28 cellular contexts compared by ENCODE assay signal in genomic region chr2:33528551-33528950, GRCh38. TPM values are rescaled to one million over a fixed set of nuclear protein-coding genes. Genes with fewer than 3 reads are reported as not detected.
DNase-seq lines count a peak whose midpoint lies in the region; ATAC-seq, FAIRE-seq and TF ChIP-seq lines count a peak whose summit lies in the region.
"Had no signal": no experiment of that assay in that cellular context is flagged by ENCODE, and none has a peak within 500 bp of the region (broad histone marks: within the 10 kb centered on the region; RNA-seq: fewer than 3 reads in every experiment).

No MANE protein-coding gene starts in this region.

- peak overlapping the region; percentile 83 for H2BK120ac ChIP-seq in IMR-90 (ENCODE audit: low read depth, low read length)

- H3K9ac ChIP-seq in IMR-90 (ENCODE audit: low read depth, low read length) (no peak overlapping the region), OCI-LY3 (ENCODE audit: low read length) (peak overlapping the region; percentile 53)
- H3K9ac ChIP-seq: GM23248 had no signal

- peak overlapping the region; percentile 71; the same call in 1 of the 2 replicates for H3K18ac ChIP-seq in IMR-90 (ENCODE audit: low read depth, low read length)

- intact Hi-C loops in IMR-90 (cut with micrococcal nuclease) (no loop called here), gastrocnemius medialis (cut with DNase I; ENCODE audit: low total_unique reads) (no loop called here)

- H3K36me3 ChIP-seq in IMR-90 (ENCODE audit: control insufficient read depth, insufficient read depth, low read length) = no peaks in the 10 kb centered on the region
- H3K36me3 ChIP-seq in OCI-LY3 (replicated peaks; ENCODE audit: low read depth, low read length) = peaks cover 75% of the 10 kb centered on the region
- H3K36me3 ChIP-seq in gastrocnemius medialis = no peaks in the 10 kb centered on the region
- H3K36me3 ChIP-seq: breast epithelium, tibial artery had no signal

- peak overlapping the region; percentile 31; the same call in 1 of the 2 replicates for H3K23ac ChIP-seq in IMR-90 (ENCODE audit: low read depth, low read length)

- dilution Hi-C loops in IMR-90 (cut with HindIII; ENCODE audit: low sequenced_read_pairs, unreplicated experiment) = no loop called here

- H2BK15ac ChIP-seq in IMR-90 (ENCODE audit: low read depth, low read length) = peak overlapping the region; percentile 87; the same call in 1 of the 3 replicates

- peak overlapping the region; percentile 79; the same call in 1 of the 2 replicates for H4K5ac ChIP-seq in IMR-90 (ENCODE audit: low read depth, low read length)

- H2BK5ac ChIP-seq in IMR-90 (ENCODE audit: low read depth, low read length, poor library complexity, severe bottlenecking) = no peak overlapping the region

- no CpG with 5 or more reads among the region's 2 CpGs for WGBS in IMR-90 (ENCODE audit: extremely low coverage in 2 of 2, insufficient read length in 1 of 2), 2 experiments

- no peak overlapping the region for H3K27ac ChIP-seq in IMR-90 (ENCODE audit: insufficient read depth, low read length)
- H3K27ac ChIP-seq in OCI-LY3 (ENCODE audit: low read length) = peak overlapping the region; percentile 98
- H3K27ac ChIP-seq in gastrocnemius medialis = no peak overlapping the region
- no peak overlapping the region for H3K27ac ChIP-seq in substantia nigra (ENCODE audit: low read depth, low read length, poor library complexity, severe bottlenecking)
- H3K27ac ChIP-seq: breast epithelium, GM23248, right atrium auricular region, SK-N-MC, tibial artery, VCaP had no signal

- H3K79me2 ChIP-seq in OCI-LY3 (ENCODE audit: low read length) = peaks cover 42% of the 10 kb centered on the region

- H2AK9ac ChIP-seq in IMR-90 (replicated peaks; ENCODE audit: low read depth, low read length, poor library complexity) = no peak overlapping the region

- DNase-seq in GM12891 (ENCODE audit: insufficient read length, low spot score) = no peak
- no peak for DNase-seq in IMR-90
- DNase-seq in germinal center (ENCODE audit: low spot score) = peak; percentile 15
- no peak for DNase-seq in NCI-H1105 (lab: John Stamatoyannopoulos, UW)
- no peak for DNase-seq in gastrocnemius medialis
- no peak for DNase-seq in substantia nigra (lab: John Stamatoyannopoulos, UW)
- DNase-seq: activated CD4-positive, alpha-beta T cell treated with anti-CD3 and anti-CD28 coated beads for 48 hours; activated effector memory CD4-positive, alpha-beta T cell treated with anti-CD3 and anti-CD28 coated beads, Interleukin-2, amount 50 U/mL, for 16 hours; activated T-cell treated with anti-CD3 and anti-CD28 coated beads, Interleukin-2, amount 50 U/mL, for 1 hour; CD8-positive, alpha-beta T cell; DMS 273 treated with DMSO at 0.1 percent for 48 hours; GM23248; KG1; NCI-H2029; NCI-H510A treated with DMSO at 0.1 percent for 48 hours; PC-3; posterior cingulate gyrus; stimulated activated CD4-positive, alpha-beta T cell treated with anti-CD3 and anti-CD28 coated beads, Interleukin-2, amount 100 ng/mL, for 24 hours; stimulated activated CD8-positive, alpha-beta memory T cell treated with anti-CD3 and anti-CD28 coated beads, Interleukin-4, amount 100 ng/mL, for 48 hours; tibial artery had no signal

- H2AK5ac ChIP-seq in IMR-90 (ENCODE audit: low read depth, low read length) = peak overlapping the region; percentile 80

- peak; percentile 13 for FAIRE-seq in GM12891 (lab: Jason Lieb, UNC)
- FAIRE-seq: frontal cortex had no signal

- peak overlapping the region; percentile 52; the same call in 1 of the 2 replicates for H3K14ac ChIP-seq in IMR-90 (replicated peaks; ENCODE audit: low read depth, low read length)

- H4K20me1 ChIP-seq in IMR-90 (ENCODE audit: insufficient read depth, low read length) = no peaks in the 10 kb centered on the region
- H4K20me1 ChIP-seq in OCI-LY3 (ENCODE audit: insufficient read depth, low read length) = no peaks in the 10 kb centered on the region

- peak overlapping the region; percentile 79 for H3K4ac ChIP-seq in IMR-90 (ENCODE audit: low read depth, low read length)

- TF ChIP-seq CTCF in IMR-90 (conservative IDR thresholded peaks at IDR 0.05; ENCODE audit: low read depth, low read length) (no peak), OCI-LY3 (IDR thresholded peaks at IDR 0.05; ENCODE audit: low read depth, low read length) (no peak), gastrocnemius medialis (IDR thresholded peaks at IDR 0.05 in 4 of 5, conservative IDR thresholded peaks at IDR 0.05 in 1 of 5) (no peak)

- POLR2A ChIA-PET in IMR-90 (lab: Charles Lee; ENCODE audit: unreplicated experiment) = no interaction called here

- peak overlapping the region; percentile 71 for H4K91ac ChIP-seq in IMR-90 (ENCODE audit: insufficient read depth, low read depth, low read length)

- H3K79me1 ChIP-seq in IMR-90 (ENCODE audit: low read depth in 1 of 2, low read length in 2 of 2) = no peaks in the 10 kb centered on the region

- H3K9me3 ChIP-seq in IMR-90 (ENCODE audit: control insufficient read depth, insufficient read depth, low read length) = no peaks in the 10 kb centered on the region
- H3K9me3 ChIP-seq in OCI-LY3 (ENCODE audit: insufficient read depth, low read length) = no peaks in the 10 kb centered on the region
- no peaks in the 10 kb centered on the region for H3K9me3 ChIP-seq in gastrocnemius medialis
- H3K9me3 ChIP-seq: breast epithelium, right atrium auricular region, tibial artery had no signal

- H3K4me2 ChIP-seq in IMR-90 (ENCODE audit: low read depth, low read length) = no peak overlapping the region
- peak overlapping the region; percentile 32 for H3K4me2 ChIP-seq in OCI-LY3 (ENCODE audit: low read length)
- H3K4me2 ChIP-seq: smooth muscle cell had no signal

- no peak overlapping the region for H3K56ac ChIP-seq in IMR-90 (ENCODE audit: extremely low read depth, insufficient read depth, low read length)

- TF ChIP-seq RAD21 in IMR-90 (IDR thresholded peaks at IDR 0.05; ENCODE audit: low read length) = no peak

- H4K8ac ChIP-seq in IMR-90 (ENCODE audit: low read depth in 2 of 2, low read length in 2 of 2) = no peak overlapping the region

- ATAC-seq in IMR-90 (ENCODE audit: low read depth) = no peak
- ATAC-seq in gastrocnemius medialis = no peak
- ATAC-seq in GM19351 (IDR thresholded peaks at IDR 0.05; ENCODE audit: unreplicated experiment) = no peak
- ATAC-seq: CD8-positive, alpha-beta T cell; PC-3 had no signal

- H3K27me3 ChIP-seq in IMR-90 (ENCODE audit: control insufficient read depth, insufficient read depth, low read length) = no peaks in the 10 kb centered on the region
- no peaks in the 10 kb centered on the region for H3K27me3 ChIP-seq in OCI-LY3 (ENCODE audit: low read depth, low read length)
- H3K27me3 ChIP-seq in gastrocnemius medialis = no peaks in the 10 kb centered on the region
- H3K27me3 ChIP-seq: breast epithelium, right atrium auricular region, tibial artery had no signal

- H3K4me3 ChIP-seq in IMR-90 (ENCODE audit: insufficient read depth, low read depth, low read length) (no peak overlapping the region), OCI-LY3 (ENCODE audit: low read length) (no peak overlapping the region), gastrocnemius medialis (no peak overlapping the region)
- H3K4me3 ChIP-seq: breast epithelium, GM23248, right atrium auricular region, SK-N-MC, smooth muscle cell, tibial artery had no signal

- BruUV-seq in IMR-90 (replicated peaks; lab: Mats Ljungman, UMichigan) = no TSS peak

- no peak for TF ChIP-seq POLR2A in GM12891 (IDR thresholded peaks at IDR 0.05; ENCODE audit: low read depth, low read length)
- no peak for TF ChIP-seq POLR2A in IMR-90 (IDR thresholded peaks at IDR 0.05; ENCODE audit: low read depth, low read length)
- TF ChIP-seq POLR2A in gastrocnemius medialis (IDR thresholded peaks at IDR 0.05) = no peak

- H2BK20ac ChIP-seq in IMR-90 (ENCODE audit: low read depth, low read length) = peak overlapping the region; percentile 72

- peaks cover 11% of the 10 kb centered on the region for H3K4me1 ChIP-seq in IMR-90 (ENCODE audit: control insufficient read depth, insufficient read depth, low read length)
- peaks cover 78% of the 10 kb centered on the region for H3K4me1 ChIP-seq in OCI-LY3 (ENCODE audit: low read length)
- H3K4me1 ChIP-seq in gastrocnemius medialis = peaks cover 0 to 26% of the 10 kb centered on the region in 2 donors
- H3K4me1 ChIP-seq: breast epithelium had no signal

- CTCF ChIA-PET in IMR-90 (lab: Yijun Ruan, JAX) = interaction anchor here (0.6 kb wide), 1 partner anchor 138 kb away, joined by 3 read pairs; no protein-coding TSS in a partner anchor

- peaks cover 6% of the 10 kb centered on the region; the same call in 1 of the 2 replicates for H3K9me1 ChIP-seq in IMR-90 (ENCODE audit: insufficient read depth, low read length)

- in situ Hi-C loops in IMR-90 (cut with MboI; ENCODE audit: low sequenced_read_pairs) = no loop called here
- in situ Hi-C loops in gastrocnemius medialis (cut with MboI; ENCODE audit: low sequenced_read_pairs in 4 of 4) = no loop called here

- H2AFZ ChIP-seq in IMR-90 (replicated peaks; ENCODE audit: low read length, poor library complexity) = no peak overlapping the region
- H2AFZ ChIP-seq in OCI-LY3 (ENCODE audit: low read depth, low read length) = no peak overlapping the region
- H2AFZ ChIP-seq: GM23248 had no signal

TF ChIP-seq in GM12891, 5 proteins besides CTCF, POLR2A, EP300 and RAD21:
- TF ChIP-seq SPI1 (IDR thresholded peaks at IDR 0.05; ENCODE audit: low read depth, low read length) (peak; percentile 68), TAF1 (IDR thresholded peaks at IDR 0.05; ENCODE audit: low read depth, low read length) (no peak)

TF ChIP-seq in IMR-90, 13 proteins besides CTCF, POLR2A, EP300 and RAD21 (continues in another document):
- TF ChIP-seq NFE2L2 (IDR thresholded peaks at IDR 0.05; ENCODE audit: low read depth, low read length) (no peak), MXI1 (IDR thresholded peaks at IDR 0.05; ENCODE audit: borderline replicate concordance, low read depth, low read length) (no peak), CEBPB (IDR thresholded peaks at IDR 0.05; ENCODE audit: low read depth, low read length) (no peak), RFX5 (IDR thresholded peaks at IDR 0.05; ENCODE audit: low read depth, low read length) (no peak), RCOR1 (IDR thresholded peaks at IDR 0.05; ENCODE audit: insufficient replicate concordance, low read length) (no peak), SMC3 (IDR thresholded peaks at IDR 0.05; ENCODE audit: low read depth, low read length) (no peak), USF2 (IDR thresholded peaks at IDR 0.05; ENCODE audit: low read depth, low read length) (no peak)

RNA-seq across cellular contexts. Expression of gene RASGRP3, which starts 52.1 kb away (rescaled TPM):
- 104 TPM for polyA plus RNA-seq in GM12891 (2012; ENCODE audit: low read depth, missing spikeins)
- 2.5 and 3.0 TPM in 2 replicates for total RNA-seq in IMR-90 (2012; rRNA removed)
- 0.87 and 1.7 TPM in 2 replicates for polyA plus RNA-seq in IMR-90 (2012; rRNA removed)
- 0.42 and 0.52 TPM in 2 replicates for polyA plus RNA-seq in IMR-90 (2012; cell fraction: cytosol; rRNA removed)
- polyA plus RNA-seq in IMR-90 (2012; cell fraction: nucleus; rRNA removed; ENCODE audit: low replicate concordance) = 0.48 and 2.8 TPM in 2 replicates
- total RNA-seq in gastrocnemius medialis = 10 to 100 TPM; 10.0 to 22.5 (median 12.1) TPM
